In genomic region chr4:111136438-111136837, GRCh38 we compare ENCODE assay signal across 12 cellular contexts.
DNase-seq lines count a peak whose midpoint lies in the region; ATAC-seq, FAIRE-seq and TF ChIP-seq lines count a peak whose summit lies in the region.
"Had no signal": no experiment of that assay in that cellular context is flagged by ENCODE, and none has a peak within 500 bp of the region (broad histone marks: within the 10 kb centered on the region; RNA-seq: fewer than 3 reads in every experiment).

No MANE protein-coding gene starts in this region.

- peaks cover 3% of the 10 kb centered on the region for H3K27me3 Mint-ChIP-seq in GM23338 (ENCODE audit: insufficient read depth, low read depth, poor library complexity)

- no peaks in the 10 kb centered on the region for H3K9me2 ChIP-seq in GM23338 (ENCODE audit: insufficient read depth)

- H3K36me3 ChIP-seq in GM23338 (ENCODE audit: insufficient read depth) (no peaks in the 10 kb centered on the region), pancreas (no peaks in the 10 kb centered on the region)
- H3K36me3 ChIP-seq: MG63, spleen had no signal

- H3F3A ChIP-seq in GM23338 (replicated peaks; ENCODE audit: low read depth), result no peaks in the 10 kb centered on the region

- H3K27ac Mint-ChIP-seq in GM23338, result no peak overlapping the region
- H3K27ac Mint-ChIP-seq: stimulated activated effector memory CD8-positive, alpha-beta T cell treated with anti-CD3 and anti-CD28 coated beads, Interleukin-12 subunit alpha, Interleukin-12 subunit beta, amount 100 ng/mL, for 72 hours had no signal

- H3K27ac ChIP-seq in GM23338 (ENCODE audit: low read depth) (no peak overlapping the region), pancreas (no peak overlapping the region)
- H3K27ac ChIP-seq: spleen had no signal

- no peaks in the 10 kb centered on the region for H3K9me3 ChIP-seq in pancreas
- H3K9me3 ChIP-seq: MG63 had no signal

- H4K20me1 ChIP-seq in GM23338 (replicated peaks; ENCODE audit: insufficient read depth), result no peaks in the 10 kb centered on the region

- H3K4me2 ChIP-seq in GM23338, result no peak overlapping the region

- no peak overlapping the region for H3K4me3 Mint-ChIP-seq in GM23338
- H3K4me3 Mint-ChIP-seq: activated T-cell treated with anti-CD3 and anti-CD28 coated beads, Interleukin-2, amount 50 U/mL, for 72 hours; stimulated activated effector memory CD8-positive, alpha-beta T cell treated with anti-CD3 and anti-CD28 coated beads, Interleukin-12 subunit alpha, Interleukin-12 subunit beta, amount 100 ng/mL, for 72 hours had no signal

- no peak overlapping the region for H2AFZ ChIP-seq in GM23338

- CTCF ChIA-PET in GM10248 (lab: Yijun Ruan, JAX), result no interaction called here

- H3K27me3 ChIP-seq in GM23338 (ENCODE audit: insufficient read depth) (no peaks in the 10 kb centered on the region), pancreas (no peaks in the 10 kb centered on the region)
- H3K27me3 ChIP-seq: MG63, spleen had no signal

- H3K79me2 ChIP-seq in GM23338 (replicated peaks; ENCODE audit: insufficient read depth), result no peaks in the 10 kb centered on the region

- intact Hi-C loops in pancreas (cut with DNase I), result no loop called here
- intact Hi-C loops in head of caudate nucleus (cut with DNase I), result no loop called here

- no peaks in the 10 kb centered on the region for H3K36me3 Mint-ChIP-seq in GM23338 (ENCODE audit: low read depth)
- H3K36me3 Mint-ChIP-seq: stimulated activated effector memory CD8-positive, alpha-beta T cell treated with anti-CD3 and anti-CD28 coated beads, Interleukin-12 subunit alpha, Interleukin-12 subunit beta, amount 100 ng/mL, for 72 hours had no signal

- DNase-seq in ACHN (peak; percentile 39), GM23338 (ENCODE audit: low spot score) (peak; percentile 48), SK-MEL-5 (ENCODE audit: low read depth, low spot score) (peak; percentile 42), fibroblast of the conjunctiva (ENCODE audit: low read depth) (peak; percentile 29), NCI-H1105 (lab: John Stamatoyannopoulos, UW) (no peak), pancreas (no peak), head of caudate nucleus (no peak), GM10248 (ENCODE audit: extremely low spot score) (no peak)
- DNase-seq: activated T-cell treated with anti-CD3 and anti-CD28 coated beads, Interleukin-2, amount 50 U/mL, for 72 hours; MG63; spleen had no signal

- FAIRE-seq in pancreas (lab: Jason Lieb, UNC), result no peak

- H3K4me1 ChIP-seq in GM23338 (ENCODE audit: insufficient read depth), result no peaks in the 10 kb centered on the region
- H3K4me1 ChIP-seq in pancreas, result no peaks in the 10 kb centered on the region
- H3K4me1 ChIP-seq: spleen had no signal

- POLR2A ChIA-PET in GM10248 (lab: Yijun Ruan, JAX), result no interaction called here

- no peaks in the 10 kb centered on the region for H3K4me1 Mint-ChIP-seq in GM23338
- H3K4me1 Mint-ChIP-seq: stimulated activated effector memory CD8-positive, alpha-beta T cell treated with anti-CD3 and anti-CD28 coated beads, Interleukin-12 subunit alpha, Interleukin-12 subunit beta, amount 100 ng/mL, for 72 hours had no signal

- peaks cover 3% of the 10 kb centered on the region; the same call in 1 of the 3 replicates for H3K9me3 Mint-ChIP-seq in GM23338

- 49 to 55% methylated on average over 1 of the region's 1 CpG for WGBS in pancreas, 2 donors

- ATAC-seq in GM23338 (peak; percentile 47; the same call in 2 of the 3 replicates), pancreas (no peak)
- ATAC-seq: activated T-cell treated with anti-CD3 and anti-CD28 coated beads, Interleukin-2, amount 50 U/mL, for 72 hours; stimulated activated effector memory CD8-positive, alpha-beta T cell treated with anti-CD3 and anti-CD28 coated beads, Interleukin-12 subunit alpha, Interleukin-12 subunit beta, amount 100 ng/mL, for 72 hours had no signal

- in situ Hi-C loops in ACHN (cut with HindIII; ENCODE audit: low pct_ligation_motif_present, low pct_unique_long_range_greater_than_20kb, low sequenced_read_pairs), result no loop called here
- in situ Hi-C loops in SK-MEL-5 (cut with HindIII; ENCODE audit: low pct_unique_long_range_greater_than_20kb, low sequenced_read_pairs), result no loop called here

- H3K4me3 ChIP-seq in GM23338 (no peak overlapping the region), pancreas (no peak overlapping the region)
- H3K4me3 ChIP-seq: MG63, spleen had no signal

- TF ChIP-seq CTCF in GM23338 (conservative IDR thresholded peaks at IDR 0.05; ENCODE audit: low read depth in 2 of 2) (peak; percentile 49 to 70), pancreas (IDR thresholded peaks at IDR 0.05) (no peak), GM10248 (IDR thresholded peaks at IDR 0.05; ENCODE audit: control extremely low read depth, extremely low read depth, low read depth, missing control alignments) (no peak)

TF ChIP-seq in GM23338, 12 proteins besides CTCF, POLR2A, EP300 and RAD21 (continues in another document):
- no peak for TF ChIP-seq ETS1 (IDR thresholded peaks at IDR 0.05)
- no peak for TF ChIP-seq JUNB (IDR thresholded peaks at IDR 0.05; ENCODE audit: unreplicated experiment)
- TF ChIP-seq STAT1 (IDR thresholded peaks at IDR 0.05; ENCODE audit: unreplicated experiment), result no peak
- TF ChIP-seq CREB1 (CRISPR knock-in tag; IDR thresholded peaks at IDR 0.05; ENCODE audit: low read depth), result no peak
- TF ChIP-seq EZH2 (IDR thresholded peaks at IDR 0.05; ENCODE audit: low read depth, unreplicated experiment), result no peak
- no peak for TF ChIP-seq REST (IDR thresholded peaks at IDR 0.05; ENCODE audit: unreplicated experiment)
- no peak for TF ChIP-seq NANOG (IDR thresholded peaks at IDR 0.05; ENCODE audit: borderline replicate concordance)
- TF ChIP-seq POLR2AphosphoS5 (IDR thresholded peaks at IDR 0.05; ENCODE audit: low read depth), result no peak

Comparison
In these comparisons a context has a peak if more than half of its experiments do, and no peak if none do; other contexts are left out.
1. DNase-seq: peak in ACHN (single experiment), GM23338 (single experiment), SK-MEL-5 (single experiment) and fibroblast of the conjunctiva (single experiment); none in NCI-H1105 (single experiment), pancreas (0 of 6), head of caudate nucleus (0 of 42) and GM10248 (single experiment).
2. CTCF ChIP-seq: peak in GM23338 (2 of 2); none in pancreas (0 of 4) and GM10248 (single experiment).